22 cellular contexts compared by ENCODE assay signal in genomic region chr2:62042944-62043343, GRCh38.
DNase-seq lines count a peak whose midpoint lies in the region; ATAC-seq, FAIRE-seq and TF ChIP-seq lines count a peak whose summit lies in the region.
"Had no signal": no experiment of that assay in that cellular context is flagged by ENCODE, and none has a peak within 500 bp of the region (broad histone marks: within the 10 kb centered on the region; RNA-seq: fewer than 3 reads in every experiment).

No MANE protein-coding gene starts in this region.

- no peak overlapping the region for H3K4me3 ChIP-seq in bronchial epithelial cell (ENCODE audit: low read depth, low read length)
- H3K4me3 ChIP-seq: gastroesophageal sphincter, GM23338, thyroid gland had no signal

- H3K27me3 Mint-ChIP-seq in nephron progenitor cell (ENCODE audit: low read depth, poor library complexity) = no peaks in the 10 kb centered on the region
- H3K27me3 Mint-ChIP-seq: activated CD4-positive, alpha-beta memory T cell treated with anti-CD3 and anti-CD28 coated beads for 36 hours; activated naive CD4-positive, alpha-beta T cell treated with anti-CD3 and anti-CD28 coated beads, Interleukin-2, amount 50 U/mL, for 24 hours; activated T-cell treated with anti-CD3 and anti-CD28 coated beads, Interleukin-2, amount 50 U/mL, for 24 hours had no signal

- ATAC-seq in GM21619 (IDR thresholded peaks at IDR 0.05; ENCODE audit: unreplicated experiment) = no peak
- ATAC-seq: gastroesophageal sphincter, GM23338 had no signal

- H3K27me3 ChIP-seq in bronchial epithelial cell (ENCODE audit: control insufficient read depth, insufficient read depth, low read length) = no peaks in the 10 kb centered on the region
- H3K27me3 ChIP-seq: gastroesophageal sphincter, thyroid gland had no signal

- H3K4me3 Mint-ChIP-seq in nephron progenitor cell = no peak overlapping the region
- H3K4me3 Mint-ChIP-seq: activated CD4-positive, alpha-beta memory T cell treated with anti-CD3 and anti-CD28 coated beads for 36 hours; activated naive CD4-positive, alpha-beta T cell treated with anti-CD3 and anti-CD28 coated beads, Interleukin-2, amount 50 U/mL, for 24 hours; activated T-cell treated with anti-CD3 and anti-CD28 coated beads, Interleukin-2, amount 50 U/mL, for 24 hours; GM23338 had no signal

- no peak for FAIRE-seq in bronchial epithelial cell (lab: Jason Lieb, UNC)
- FAIRE-seq: colon had no signal

- DNase-seq in SIG-M5 treated with dmso at 0.1 percent for 504 hours (lab: John Stamatoyannopoulos, UW; ENCODE audit: unreplicated experiment) (peak; percentile 13), SIG-M5 (lab: John Stamatoyannopoulos, UW) (no peak), bronchial epithelial cell (ENCODE audit: low read depth) (peak; percentile 96), kidney tubule cell (ENCODE audit: low spot score) (peak; percentile 22), NCI-H526 (lab: John Stamatoyannopoulos, UW) (no peak), nephron progenitor cell (no peak)
- DNase-seq in stimulated activated CD4-positive, alpha-beta T cell treated with anti-CD3 and anti-CD28 coated beads, Interleukin-12 subunit alpha, Interleukin-12 subunit beta, amount 100 ng/mL, for 4 hours = no peak
- DNase-seq: 8988T; activated CD4-positive, alpha-beta memory T cell treated with anti-CD3 and anti-CD28 coated beads for 36 hours; activated T-cell treated with anti-CD3 and anti-CD28 coated beads, Interleukin-2, amount 50 U/mL, for 24 hours; left cardiac atrium; NCI-H1417; NCI-H748 treated with DMSO at 0.1 percent for 48 hours; retina; stimulated activated naive CD4-positive, alpha-beta T cell; T-helper 2 cell; thyroid gland had no signal

- H3K4me1 Mint-ChIP-seq in nephron progenitor cell = no peaks in the 10 kb centered on the region
- H3K4me1 Mint-ChIP-seq: GM23338 had no signal

- no peaks in the 10 kb centered on the region for H3K36me3 ChIP-seq in bronchial epithelial cell (ENCODE audit: control insufficient read depth, insufficient read depth, low read length)
- H3K36me3 ChIP-seq: gastroesophageal sphincter, thyroid gland had no signal

- TF ChIP-seq CTCF in bronchial epithelial cell (IDR thresholded peaks at IDR 0.05; ENCODE audit: insufficient read depth, low read length, severe bottlenecking) = no peak
- TF ChIP-seq CTCF in nephron progenitor cell (IDR thresholded peaks at IDR 0.05) = no peak

- peaks cover 22% of the 10 kb centered on the region for H3K9me3 Mint-ChIP-seq in nephron progenitor cell

- H3K27ac Mint-ChIP-seq in nephron progenitor cell = no peak overlapping the region
- H3K27ac Mint-ChIP-seq: activated CD4-positive, alpha-beta memory T cell treated with anti-CD3 and anti-CD28 coated beads for 36 hours; activated naive CD4-positive, alpha-beta T cell treated with anti-CD3 and anti-CD28 coated beads, Interleukin-2, amount 50 U/mL, for 24 hours; activated T-cell treated with anti-CD3 and anti-CD28 coated beads, Interleukin-2, amount 50 U/mL, for 24 hours; GM23338 had no signal

- peaks cover 22% of the 10 kb centered on the region for H3K36me3 Mint-ChIP-seq in nephron progenitor cell (ENCODE audit: low read depth)

Comparison
In these comparisons a context has a peak if more than half of its experiments do, and no peak if none do; other contexts are left out.
1. DNase-seq: peak in SIG-M5 treated with dmso at 0.1 percent for 504 hours (single experiment), bronchial epithelial cell (single experiment) and kidney tubule cell (single experiment); none in SIG-M5 (single experiment), stimulated activated CD4-positive, alpha-beta T cell treated with anti-CD3 and anti-CD28 coated beads, Interleukin-12 subunit alpha, Interleukin-12 subunit beta, amount 100 ng/mL, for 4 hours (single experiment), NCI-H526 (0 of 2) and nephron progenitor cell (single experiment).